Comparison of ENCODE assay signal across 26 cellular contexts in the genomic region with DNA sequence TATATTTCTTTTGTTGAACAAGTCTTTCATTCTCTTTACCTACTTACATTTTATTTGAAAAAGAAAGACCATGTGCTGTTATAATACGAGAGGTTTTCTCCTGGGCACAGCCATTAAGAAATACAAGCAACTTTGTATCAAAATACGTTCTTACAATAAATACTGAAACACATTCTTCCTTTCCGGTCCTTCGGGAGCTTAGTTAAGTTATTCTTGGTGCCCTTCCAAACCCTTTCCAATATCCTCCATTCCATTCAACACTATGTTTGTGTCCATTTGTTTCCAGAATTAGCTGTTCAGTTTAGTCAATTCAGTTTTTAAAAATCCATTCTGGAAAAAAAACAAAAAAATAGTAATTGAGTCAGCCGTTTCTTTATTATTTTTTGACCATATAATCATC.
"Had no signal": no experiment of that assay in that cellular context is flagged by ENCODE, and none has a peak within 500 bp of the region (broad histone marks: within the 10 kb centered on the region; RNA-seq: fewer than 3 reads in every experiment).

No MANE protein-coding gene starts in this region.

- H3K27me3 Mint-ChIP-seq: naive B cell; progenitor cell of endocrine pancreas; stimulated activated naive CD8-positive, alpha-beta T cell treated with anti-CD3 and anti-CD28 coated beads, Interleukin-15, Interleukin-2, amounts not matched to agents 100 ng/mL and 50 ng/mL, for 24 hours; T-cell had no signal

- ATAC-seq: activated CD8-positive, alpha-beta T cell treated with anti-CD3 and anti-CD28 coated beads, Interleukin-2, amount 10 ng/mL, durations not matched to agents 7 days and 5 days; lower lobe of right lung; mucosa of descending colon; T-cell had no signal

- H3K27ac Mint-ChIP-seq: activated CD8-positive, alpha-beta T cell treated with anti-CD3 and anti-CD28 coated beads, Interleukin-2, amount 10 ng/mL, durations not matched to agents 7 days and 5 days; activated T-helper 1 cell treated with anti-CD3 and anti-CD28 coated beads, Interleukin-12 subunit alpha, Interleukin-12 subunit beta, Interleukin-2, Interleukin-4 antibody, amounts not matched to agents 30 ng/mL and 10 ng/mL and 1 ng/mL, durations not matched to agents 14 hours and 24 hours and 36 hours; naive B cell; progenitor cell of endocrine pancreas; stimulated activated naive CD8-positive, alpha-beta T cell treated with anti-CD3 and anti-CD28 coated beads, Interleukin-15, Interleukin-2, amounts not matched to agents 100 ng/mL and 50 ng/mL, for 24 hours; T-cell had no signal

- H3K27me3 ChIP-seq: cardiac muscle cell, transverse colon had no signal

- H3K36me3 ChIP-seq: cardiac muscle cell, lower lobe of right lung, transverse colon, WERI-Rb-1 had no signal

- DNase-seq: activated CD4-positive, alpha-beta T cell treated with anti-CD3 and anti-CD28 coated beads, Interleukin-2, amount 50 U/mL, for 1 hour; activated CD4-positive, CD25-positive, alpha-beta regulatory T cell treated with anti-CD3 and anti-CD28 coated beads, Interleukin-2, amount 50 U/mL, for 72 hours; activated CD8-positive, alpha-beta T cell treated with anti-CD3 and anti-CD28 coated beads, Interleukin-2, amount 10 ng/mL, durations not matched to agents 7 days and 5 days; activated gamma-delta T cell; activated naive CD4-positive, alpha-beta T cell treated with anti-CD3 and anti-CD28 coated beads, Interleukin-2, amount 50 U/mL, for 16 hours; aorta; hippocampal formation; lower lobe of right lung; mesendoderm; mucosa of descending colon; naive B cell; occipital lobe; retina; stimulated activated CD4-positive, alpha-beta T cell treated with anti-CD3 and anti-CD28 coated beads, Interleukin-4, amount 100 ng/mL, for 24 hours; T-cell; transverse colon; WERI-Rb-1 had no signal

- FAIRE-seq: frontal cortex, islet of Langerhans, TTC549, urothelium cell line had no signal

- H3K4me1 ChIP-seq: lower lobe of right lung, transverse colon had no signal

- H3K36me3 Mint-ChIP-seq: naive B cell, T-cell had no signal

- H3K4me3 ChIP-seq: cardiac muscle cell, lower lobe of right lung, mucosa of descending colon, transverse colon had no signal

- H3K4me1 Mint-ChIP-seq: naive B cell, neural crest cell, T-cell had no signal

- H3K4me3 Mint-ChIP-seq: activated CD8-positive, alpha-beta T cell treated with anti-CD3 and anti-CD28 coated beads, Interleukin-2, amount 10 ng/mL, durations not matched to agents 7 days and 5 days; activated T-helper 1 cell treated with anti-CD3 and anti-CD28 coated beads, Interleukin-12 subunit alpha, Interleukin-12 subunit beta, Interleukin-2, Interleukin-4 antibody, amounts not matched to agents 30 ng/mL and 10 ng/mL and 1 ng/mL, durations not matched to agents 14 hours and 24 hours and 36 hours; naive B cell; neural crest cell; stimulated activated naive CD8-positive, alpha-beta T cell treated with anti-CD3 and anti-CD28 coated beads, Interleukin-15, Interleukin-2, amounts not matched to agents 100 ng/mL and 50 ng/mL, for 24 hours; T-cell had no signal

- H3K9me3 ChIP-seq: lower lobe of right lung, mucosa of descending colon, transverse colon had no signal

- H3K27ac ChIP-seq: cardiac muscle cell, lower lobe of right lung, transverse colon, WERI-Rb-1 had no signal
